In genomic region chr7:118288098-118288497, GRCh38 we compare ENCODE assay signal across 11 cellular contexts.
DNase-seq lines count a peak whose midpoint lies in the region; ATAC-seq, FAIRE-seq and TF ChIP-seq lines count a peak whose summit lies in the region.
"Had no signal": no experiment of that assay in that cellular context is flagged by ENCODE, and none has a peak within 500 bp of the region (broad histone marks: within the 10 kb centered on the region; RNA-seq: fewer than 3 reads in every experiment).

No MANE protein-coding gene starts in this region.

- no peak for TF ChIP-seq RAD21 in GM12878 (IDR thresholded peaks at IDR 0.05; ENCODE audit: insufficient read depth, low read depth, low read length)

- intact Hi-C loops in GM12878 (cut with micrococcal nuclease; ENCODE audit: unreplicated experiment), result no loop called here
- intact Hi-C loops in right lobe of liver (cut with DNase I), result no loop called here

- peak; percentile 85 for ATAC-seq in GM18517 (IDR thresholded peaks at IDR 0.05; ENCODE audit: unreplicated experiment)
- ATAC-seq in GM21737 (IDR thresholded peaks at IDR 0.05; ENCODE audit: unreplicated experiment), result peak; percentile 78
- ATAC-seq in GM12878, result peak; percentile 52
- no peak for ATAC-seq in right lobe of liver

- SMC1A ChIA-PET in GM12878 (lab: Charles Lee; ENCODE audit: uncharacterized antibody, unreplicated experiment), result no interaction called here

- H3K27me3 ChIP-seq in GM12878 (replicated peaks in 1 of 2; ENCODE audit: control insufficient read depth in 2 of 2, insufficient read depth in 2 of 2, low read length in 1 of 2) (no peaks in the 10 kb centered on the region; a peak in 1 of 4 replicates), right lobe of liver (no peaks in the 10 kb centered on the region)

- RAD21 ChIA-PET in GM12878 (lab: Charles Lee; ENCODE audit: unreplicated experiment), result no interaction called here

- H3K4me1 ChIP-seq in GM12878 (ENCODE audit: control insufficient read depth, insufficient read depth, low read length) (peaks cover 7% of the 10 kb centered on the region; the same call in 1 of the 2 replicates), right lobe of liver (no peaks in the 10 kb centered on the region)

- TF ChIP-seq CTCF in GM12878 (IDR thresholded peaks at IDR 0.05 in 2 of 3, conservative IDR thresholded peaks at IDR 0.05 in 1 of 3; ENCODE audit: control insufficient read depth in 2 of 3, extremely low read depth in 1 of 3, insufficient read depth in 1 of 3, low read depth in 3 of 3, low read length in 3 of 3) (no peak), right lobe of liver (IDR thresholded peaks at IDR 0.05) (no peak), D721Med (IDR thresholded peaks at IDR 0.05; ENCODE audit: insufficient read depth, missing control alignments) (no peak)

- H3K4me2 ChIP-seq in GM12878 (ENCODE audit: control insufficient read depth, insufficient read depth), result peak overlapping the region; percentile 33; the same call in 1 of the 2 replicates
- H3K4me2 ChIP-seq: SK-N-SH had no signal

- H3K79me2 ChIP-seq in GM12878 (ENCODE audit: control insufficient read depth, insufficient read depth, low read length), result no peaks in the 10 kb centered on the region

- FAIRE-seq in GM12878 (lab: Jason Lieb, UNC) (peak; percentile 18), D721Med (lab: Jason Lieb, UNC) (no peak)
- FAIRE-seq: keratinocyte had no signal

- DNase-seq in Jurkat, Clone E6-1 (ENCODE audit: low read depth, low spot score), result peak; percentile 83
- DNase-seq in GM12878 (ENCODE audit: low read depth, low spot score) (peak; percentile 5), right lobe of liver (no peak), COLO829 (ENCODE audit: low spot score) (no peak), NCI-H187 treated with DMSO at 0.1 percent for 48 hours (lab: John Stamatoyannopoulos, UW) (no peak), D721Med (ENCODE audit: insufficient read length, low spot score) (no peak)
- DNase-seq: SK-N-SH; stimulated activated CD4-positive, alpha-beta T cell treated with anti-CD3 and anti-CD28 coated beads, Interleukin-4, amount 100 ng/mL, for 1 hour had no signal

- no peak overlapping the region for H2AFZ ChIP-seq in GM12878 (ENCODE audit: control insufficient read depth, low read depth, low read length)

- in situ Hi-C loops in GM12878 (cut with MboI), result no loop called here

- no peak for TF ChIP-seq POLR2A in GM12878 (IDR thresholded peaks at IDR 0.05; ENCODE audit: low read depth, low read length)
- TF ChIP-seq POLR2A in right lobe of liver (IDR thresholded peaks at IDR 0.05), result no peak

- POLR2A ChIA-PET in GM12878 (lab: Charles Lee), result no interaction called here

- H3K27ac ChIP-seq in GM12878 (ENCODE audit: control insufficient read depth, insufficient read depth) (no peak overlapping the region), right lobe of liver (no peak overlapping the region)

- TF ChIP-seq EP300 in GM12878 (IDR thresholded peaks at IDR 0.05; ENCODE audit: borderline replicate concordance in 1 of 2, control insufficient read depth in 1 of 2, low read depth in 2 of 2, low read length in 2 of 2), result no peak

- H4K20me1 ChIP-seq in GM12878 (ENCODE audit: control insufficient read depth, insufficient read depth), result no peaks in the 10 kb centered on the region

- H3K9me3 ChIP-seq in GM12878 (replicated peaks; ENCODE audit: control insufficient read depth, insufficient read depth, low read length), result peaks cover 6% of the 10 kb centered on the region; the same call in 2 of the 3 replicates
- H3K9me3 ChIP-seq in right lobe of liver, result no peaks in the 10 kb centered on the region
- H3K9me3 ChIP-seq: SK-N-SH had no signal

- H3K36me3 ChIP-seq in GM12878 (ENCODE audit: control insufficient read depth in 2 of 2, insufficient read depth in 2 of 2, low read length in 1 of 2) (no peaks in the 10 kb centered on the region), right lobe of liver (no peaks in the 10 kb centered on the region)

- no peak overlapping the region; the same call in 1 of the 2 replicates for H3K4me3 ChIP-seq in Jurkat, Clone E6-1 (ENCODE audit: low read length)
- H3K4me3 ChIP-seq in GM12878 (no peak overlapping the region), right lobe of liver (no peak overlapping the region)

- no peak overlapping the region for H3K9ac ChIP-seq in GM12878 (ENCODE audit: control insufficient read depth, insufficient read depth, low read length)
- H3K9ac ChIP-seq: SK-N-SH had no signal

- BruUV-seq in GM12878 (replicated peaks; lab: Mats Ljungman, UMichigan), result no TSS peak

- CTCF ChIA-PET in GM12878 (lab: Yijun Ruan, JAX), result no interaction called here

TF ChIP-seq in GM12878, 131 proteins besides CTCF, POLR2A, EP300 and RAD21:
- no peak for TF ChIP-seq ESRRA (IDR thresholded peaks at IDR 0.05; ENCODE audit: low read length)
- no peak for TF ChIP-seq JUNB (IDR thresholded peaks at IDR 0.05)
- TF ChIP-seq FOXM1 (IDR thresholded peaks at IDR 0.05; ENCODE audit: low read depth, low read length), result peak; percentile 55; the same call in 1 of the 2 replicates
- peak; percentile 49 for TF ChIP-seq TCF7 (IDR thresholded peaks at IDR 0.05; ENCODE audit: borderline replicate concordance)
- peak; percentile 43 for TF ChIP-seq MTA2 (IDR thresholded peaks at IDR 0.05; ENCODE audit: low read depth)
- TF ChIP-seq MLLT1 (IDR thresholded peaks at IDR 0.05), result 0 out of 2 replicates have a peak, but pooled peaks have one; percentile 41
- TF ChIP-seq ATF2 (IDR thresholded peaks at IDR 0.05; ENCODE audit: low read length), result 0 out of 2 replicates have a peak, but pooled peaks have one; percentile 23
- TF ChIP-seq CBFB (IDR thresholded peaks at IDR 0.05; ENCODE audit: low read depth), result peak; percentile 55; the same call in 1 of the 2 replicates
- no peak for TF ChIP-seq BACH1 (IDR thresholded peaks at IDR 0.05; ENCODE audit: borderline replicate concordance)
- peak; percentile 74; the same call in 1 of the 2 replicates for TF ChIP-seq NFIC (IDR thresholded peaks at IDR 0.05; ENCODE audit: low read depth, low read length)
- no peak for TF ChIP-seq HDAC2 (IDR thresholded peaks at IDR 0.05)
- TF ChIP-seq ETV6 (conservative IDR thresholded peaks at IDR 0.05 in 1 of 2, IDR thresholded peaks at IDR 0.05 in 1 of 2; ENCODE audit: borderline replicate concordance in 1 of 2, low read depth in 1 of 2), result peak in 1 of 2 experiments; percentile 18; a peak in 1 of 4 replicates
- TF ChIP-seq IKZF2 (IDR thresholded peaks at IDR 0.05), result peak in 1 of 2 experiments; percentile 50; a peak in 3 of 4 replicates
- TF ChIP-seq RUNX3 (IDR thresholded peaks at IDR 0.05; ENCODE audit: low read length), result peak; percentile 98
TF ChIP-seq in GM12878: peak in this region for 10.

Comparison
In these comparisons a context has a peak if more than half of its experiments do, and no peak if none do; other contexts are left out.
1. ATAC-seq: peak in GM18517 (single experiment), GM21737 (single experiment) and GM12878 (single experiment); none in right lobe of liver (0 of 4).
2. DNase-seq: peak in Jurkat, Clone E6-1 (single experiment) and GM12878 (single experiment); none in right lobe of liver (0 of 3), COLO829 (single experiment), NCI-H187 treated with DMSO at 0.1 percent for 48 hours (single experiment) and D721Med (single experiment).